In the genomic region with DNA sequence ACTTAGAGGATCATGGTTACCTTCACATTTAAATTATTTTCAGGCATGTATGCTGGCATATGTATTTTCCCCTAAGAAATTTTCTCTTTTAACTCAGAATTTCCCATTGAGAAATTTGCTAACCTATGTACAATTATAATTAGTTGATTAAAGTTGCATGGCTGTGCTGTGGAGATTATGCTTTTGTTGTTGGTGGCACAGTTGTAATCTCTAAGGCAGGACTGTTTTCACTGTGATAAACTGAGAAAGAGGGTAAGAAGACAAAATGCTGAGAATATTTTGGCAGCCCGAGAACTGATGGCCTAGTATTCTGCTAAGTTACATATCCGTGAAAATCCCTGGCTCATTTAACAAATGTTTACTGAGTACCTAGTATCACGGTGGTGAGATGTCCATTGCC, we compare ENCODE assay signal across 1 cellular context.
TF ChIP-seq lines count a peak whose summit lies in the region.

No MANE protein-coding gene starts in this region.

TF ChIP-seq in K562, 482 proteins besides CTCF, POLR2A, EP300 and RAD21 (continued from another document):
- TF ChIP-seq, protein P1, sequence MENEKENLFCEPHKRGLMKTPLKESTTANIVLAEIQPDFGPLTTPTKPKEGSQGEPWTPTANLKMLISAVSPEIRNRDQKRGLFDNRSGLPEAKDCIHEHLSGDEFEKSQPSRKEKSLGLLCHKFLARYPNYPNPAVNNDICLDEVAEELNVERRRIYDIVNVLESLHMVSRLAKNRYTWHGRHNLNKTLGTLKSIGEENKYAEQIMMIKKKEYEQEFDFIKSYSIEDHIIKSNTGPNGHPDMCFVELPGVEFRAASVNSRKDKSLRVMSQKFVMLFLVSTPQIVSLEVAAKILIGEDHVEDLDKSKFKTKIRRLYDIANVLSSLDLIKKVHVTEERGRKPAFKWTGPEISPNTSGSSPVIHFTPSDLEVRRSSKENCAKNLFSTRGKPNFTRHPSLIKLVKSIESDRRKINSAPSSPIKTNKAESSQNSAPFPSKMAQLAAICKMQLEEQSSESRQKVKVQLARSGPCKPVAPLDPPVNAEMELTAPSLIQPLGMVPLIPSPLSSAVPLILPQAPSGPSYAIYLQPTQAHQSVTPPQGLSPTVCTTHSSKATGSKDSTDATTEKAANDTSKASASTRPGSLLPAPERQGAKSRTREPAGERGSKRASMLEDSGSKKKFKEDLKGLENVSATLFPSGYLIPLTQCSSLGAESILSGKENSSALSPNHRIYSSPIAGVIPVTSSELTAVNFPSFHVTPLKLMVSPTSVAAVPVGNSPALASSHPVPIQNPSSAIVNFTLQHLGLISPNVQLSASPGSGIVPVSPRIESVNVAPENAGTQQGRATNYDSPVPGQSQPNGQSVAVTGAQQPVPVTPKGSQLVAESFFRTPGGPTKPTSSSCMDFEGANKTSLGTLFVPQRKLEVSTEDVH (IDR thresholded peaks at IDR 0.05; ENCODE audit: low read depth, partially characterized antibody), result no peak
- TF ChIP-seq ZNF24 (IDR thresholded peaks at IDR 0.05), result no peak
- TF ChIP-seq, protein P2, sequence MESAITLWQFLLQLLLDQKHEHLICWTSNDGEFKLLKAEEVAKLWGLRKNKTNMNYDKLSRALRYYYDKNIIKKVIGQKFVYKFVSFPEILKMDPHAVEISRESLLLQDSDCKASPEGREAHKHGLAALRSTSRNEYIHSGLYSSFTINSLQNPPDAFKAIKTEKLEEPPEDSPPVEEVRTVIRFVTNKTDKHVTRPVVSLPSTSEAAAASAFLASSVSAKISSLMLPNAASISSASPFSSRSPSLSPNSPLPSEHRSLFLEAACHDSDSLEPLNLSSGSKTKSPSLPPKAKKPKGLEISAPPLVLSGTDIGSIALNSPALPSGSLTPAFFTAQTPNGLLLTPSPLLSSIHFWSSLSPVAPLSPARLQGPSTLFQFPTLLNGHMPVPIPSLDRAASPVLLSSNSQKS (CRISPR knock-in tag; IDR thresholded peaks at IDR 0.05), result no peak
- TF ChIP-seq TAL1 (IDR thresholded peaks at IDR 0.05), result peak; percentile 56; the same call in 1 of the 2 replicates
- no peak for TF ChIP-seq CCNT2 (IDR thresholded peaks at IDR 0.05; ENCODE audit: borderline replicate concordance, extremely low read depth, insufficient read length, low read depth, low read length)
- no peak for TF ChIP-seq ASH1L (IDR thresholded peaks at IDR 0.05; ENCODE audit: borderline replicate concordance, low read depth, partially characterized antibody)
- TF ChIP-seq, protein P3, sequence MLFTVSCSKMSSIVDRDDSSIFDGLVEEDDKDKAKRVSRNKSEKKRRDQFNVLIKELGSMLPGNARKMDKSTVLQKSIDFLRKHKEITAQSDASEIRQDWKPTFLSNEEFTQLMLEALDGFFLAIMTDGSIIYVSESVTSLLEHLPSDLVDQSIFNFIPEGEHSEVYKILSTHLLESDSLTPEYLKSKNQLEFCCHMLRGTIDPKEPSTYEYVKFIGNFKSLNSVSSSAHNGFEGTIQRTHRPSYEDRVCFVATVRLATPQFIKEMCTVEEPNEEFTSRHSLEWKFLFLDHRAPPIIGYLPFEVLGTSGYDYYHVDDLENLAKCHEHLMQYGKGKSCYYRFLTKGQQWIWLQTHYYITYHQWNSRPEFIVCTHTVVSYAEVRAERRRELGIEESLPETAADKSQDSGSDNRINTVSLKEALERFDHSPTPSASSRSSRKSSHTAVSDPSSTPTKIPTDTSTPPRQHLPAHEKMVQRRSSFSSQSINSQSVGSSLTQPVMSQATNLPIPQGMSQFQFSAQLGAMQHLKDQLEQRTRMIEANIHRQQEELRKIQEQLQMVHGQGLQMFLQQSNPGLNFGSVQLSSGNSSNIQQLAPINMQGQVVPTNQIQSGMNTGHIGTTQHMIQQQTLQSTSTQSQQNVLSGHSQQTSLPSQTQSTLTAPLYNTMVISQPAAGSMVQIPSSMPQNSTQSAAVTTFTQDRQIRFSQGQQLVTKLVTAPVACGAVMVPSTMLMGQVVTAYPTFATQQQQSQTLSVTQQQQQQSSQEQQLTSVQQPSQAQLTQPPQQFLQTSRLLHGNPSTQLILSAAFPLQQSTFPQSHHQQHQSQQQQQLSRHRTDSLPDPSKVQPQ (CRISPR knock-in tag; IDR thresholded peaks at IDR 0.05; ENCODE audit: borderline replicate concordance), result no peak
